Comparison of ENCODE assay signal across 1 cellular context in genomic region chr11:107696140-107696539, GRCh38.
TF ChIP-seq lines count a peak whose summit lies in the region.

No MANE protein-coding gene starts in this region.

TF ChIP-seq in K562, 482 proteins besides CTCF, POLR2A, EP300 and RAD21 (continued from another document):
- TF ChIP-seq, protein P1, sequence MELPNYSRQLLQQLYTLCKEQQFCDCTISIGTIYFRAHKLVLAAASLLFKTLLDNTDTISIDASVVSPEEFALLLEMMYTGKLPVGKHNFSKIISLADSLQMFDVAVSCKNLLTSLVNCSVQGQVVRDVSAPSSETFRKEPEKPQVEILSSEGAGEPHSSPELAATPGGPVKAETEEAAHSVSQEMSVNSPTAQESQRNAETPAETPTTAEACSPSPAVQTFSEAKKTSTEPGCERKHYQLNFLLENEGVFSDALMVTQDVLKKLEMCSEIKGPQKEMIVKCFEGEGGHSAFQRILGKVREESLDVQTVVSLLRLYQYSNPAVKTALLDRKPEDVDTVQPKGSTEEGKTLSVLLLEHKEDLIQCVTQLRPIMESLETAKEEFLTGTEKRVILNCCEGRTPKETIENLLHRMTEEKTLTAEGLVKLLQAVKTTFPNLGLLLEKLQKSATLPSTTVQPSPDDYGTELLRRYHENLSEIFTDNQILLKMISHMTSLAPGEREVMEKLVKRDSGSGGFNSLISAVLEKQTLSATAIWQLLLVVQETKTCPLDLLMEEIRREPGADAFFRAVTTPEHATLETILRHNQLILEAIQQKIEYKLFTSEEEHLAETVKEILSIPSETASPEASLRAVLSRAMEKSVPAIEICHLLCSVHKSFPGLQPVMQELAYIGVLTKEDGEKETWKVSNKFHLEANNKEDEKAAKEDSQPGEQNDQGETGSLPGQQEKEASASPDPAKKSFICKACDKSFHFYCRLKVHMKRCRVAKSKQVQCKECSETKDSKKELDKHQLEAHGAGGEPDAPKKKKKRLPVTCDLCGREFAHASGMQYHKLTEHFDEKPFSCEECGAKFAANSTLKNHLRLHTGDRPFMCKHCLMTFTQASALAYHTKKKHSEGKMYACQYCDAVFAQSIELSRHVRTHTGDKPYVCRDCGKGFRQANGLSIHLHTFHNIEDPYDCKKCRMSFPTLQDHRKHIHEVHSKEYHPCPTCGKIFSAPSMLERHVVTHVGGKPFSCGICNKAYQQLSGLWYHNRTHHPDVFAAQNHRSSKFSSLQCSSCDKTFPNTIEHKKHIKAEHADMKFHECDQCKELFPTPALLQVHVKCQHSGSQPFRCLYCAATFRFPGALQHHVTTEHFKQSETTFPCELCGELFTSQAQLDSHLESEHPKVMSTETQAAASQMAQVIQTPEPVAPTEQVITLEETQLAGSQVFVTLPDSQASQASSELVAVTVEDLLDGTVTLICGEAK (IDR thresholded peaks at IDR 0.05): peak; percentile 74
- TF ChIP-seq, protein P1 (CRISPR knock-in tag; IDR thresholded peaks at IDR 0.05): no peak
- TF ChIP-seq HDAC8 (tag; IDR thresholded peaks at IDR 0.05): no peak
- TF ChIP-seq ZNF263 (CRISPR knock-in tag; IDR thresholded peaks at IDR 0.05; ENCODE audit: borderline replicate concordance): no peak
- TF ChIP-seq ATF3 (IDR thresholded peaks at IDR 0.05): peak; percentile 83
- TF ChIP-seq ATF3 (CRISPR knock-in tag; conservative IDR thresholded peaks at IDR 0.05): no peak
- TF ChIP-seq JUND (IDR thresholded peaks at IDR 0.05; ENCODE audit: borderline replicate concordance, low read depth, low read length): peak; percentile 69; the same call in 1 of the 2 replicates
- peak; percentile 75; the same call in 2 of the 3 replicates for TF ChIP-seq JUND (tag; IDR thresholded peaks at IDR 0.05; ENCODE audit: borderline replicate concordance, low read depth, low read length)
